Comparison of ENCODE assay signal across 27 cellular contexts in the genomic region with DNA sequence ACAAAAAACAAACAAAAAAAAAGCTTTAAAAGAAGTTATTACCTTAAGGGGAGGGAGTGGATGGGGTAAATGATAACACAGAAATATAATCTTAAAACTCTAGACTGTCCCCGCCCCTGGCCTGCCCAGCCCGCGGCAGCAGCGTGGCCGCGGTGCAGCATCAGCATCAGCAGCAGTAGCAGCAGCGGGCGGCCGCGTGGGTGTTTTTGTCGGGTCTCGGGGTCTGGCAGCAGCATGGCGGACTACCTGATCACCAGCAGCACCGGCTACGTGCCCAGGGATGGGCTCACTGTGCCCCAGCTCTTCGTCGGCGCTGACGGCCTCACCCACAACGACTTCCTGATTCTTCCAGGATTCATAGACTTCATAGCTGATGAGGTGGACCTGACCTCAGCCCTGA.
"Had no signal": no experiment of that assay in that cellular context is flagged by ENCODE, and none has a peak within 500 bp of the region (broad histone marks: within the 10 kb centered on the region; RNA-seq: fewer than 3 reads in every experiment).

No MANE protein-coding gene starts in this region.

- H3K36me3 ChIP-seq: stomach, suprapubic skin, thoracic aorta, thyroid gland, tibial artery, transverse colon, upper lobe of left lung, upper lobe of right lung, uterus, vagina had no signal

- H3K27me3 ChIP-seq: stomach, suprapubic skin, testis, thyroid gland, tibial artery, tibial nerve, transverse colon, upper lobe of left lung, upper lobe of right lung, uterus, vagina had no signal

- FAIRE-seq: urothelium cell line had no signal

- DNase-seq: stimulated activated CD4-positive, alpha-beta T cell treated with anti-CD3 and anti-CD28 coated beads, Interleukin-2, amount 100 ng/mL, for 48 hours; stimulated activated CD4-positive, alpha-beta T cell treated with anti-CD3 and anti-CD28 coated beads, Interleukin-4, amount 100 ng/mL, for 1 hour; stimulated activated CD4-positive, alpha-beta T cell treated with anti-CD3 and anti-CD28 coated beads, Interleukin-4, amount 100 ng/mL, for 24 hours; stimulated activated CD4-positive, alpha-beta T cell treated with anti-CD3 and anti-CD28 coated beads, Interleukin-4, amount 100 ng/mL, for 4 hours; stimulated activated CD8-positive, alpha-beta memory T cell treated with anti-CD3 and anti-CD28 coated beads, Interleukin-4, amount 100 ng/mL, for 48 hours; stimulated activated naive B cell treated with anti-CD40 and anti-IgM and Interleukin-4, amounts not matched to agents 10 μg/mL and 1 μg/mL and 100 μg/mL, for 72 hours; stimulated activated naive CD4-positive, alpha-beta T cell; stimulated activated naive CD4-positive, alpha-beta T cell treated with Interleukin-2 at 50 U/mL for 16 hours; stimulated activated naive CD8-positive, alpha-beta T cell treated with anti-CD3 and anti-CD28 coated beads, Interleukin-15, amount 100 ng/mL, for 72 hours; stimulated activated naive CD8-positive, alpha-beta T cell treated with anti-CD3 and anti-CD28 coated beads, Interleukin-15, Interleukin-2, amounts not matched to agents 100 U/mL and 50 U/mL, for 24 hours; stomach; substantia nigra; testis; thyroid gland; tibial artery; transverse colon; trophoblast cell; upper lobe of right lung; uterus had no signal

- H3K4me1 ChIP-seq: stomach, suprapubic skin, testis, transverse colon, upper lobe of left lung, upper lobe of right lung, uterus, vagina had no signal

- H3K4me3 ChIP-seq: stomach, suprapubic skin, testis, thoracic aorta, thyroid gland, tibial artery, tibial nerve, transverse colon, upper lobe of left lung, upper lobe of right lung, uterus, vagina had no signal

- H3K27ac ChIP-seq: stomach, suprapubic skin, testis, thoracic aorta, thyroid gland, tibial artery, tibial nerve, transverse colon, upper lobe of left lung, upper lobe of right lung, uterus, vagina had no signal

- H3K9me3 ChIP-seq: stomach, suprapubic skin, testis, thoracic aorta, thyroid gland, tibial artery, tibial nerve, transverse colon, upper lobe of left lung, upper lobe of right lung, uterus, vagina had no signal

- ATAC-seq: stimulated activated effector memory CD8-positive, alpha-beta T cell treated with anti-CD3 and anti-CD28 coated beads, Interleukin-12 subunit alpha, Interleukin-12 subunit beta, amount 100 ng/mL, for 72 hours; stimulated activated memory B cell treated with anti-CD40 and anti-IgM and Interleukin-4, amounts not matched to agents 10 μg/mL and 1 μg/mL and 100 μg/mL, for 72 hours; stimulated activated naive B cell treated with anti-CD40 and anti-IgM and Interleukin-4, amounts not matched to agents 10 μg/mL and 1 μg/mL and 100 μg/mL, for 72 hours; stimulated activated naive CD8-positive, alpha-beta T cell treated with anti-CD3 and anti-CD28 coated beads, Interleukin-15, amount 100 ng/mL, for 72 hours; stimulated activated naive CD8-positive, alpha-beta T cell treated with anti-CD3 and anti-CD28 coated beads, Interleukin-15, Interleukin-2, amounts not matched to agents 100 U/mL and 50 U/mL, for 24 hours; upper lobe of right lung had no signal
